ENCODE assay signal across 23 cellular contexts in genomic region chr15:73602992-73603391, GRCh38. TPM values are rescaled to one million over a fixed set of nuclear protein-coding genes. Genes with fewer than 3 reads are reported as not detected.
DNase-seq lines count a peak whose midpoint lies in the region; ATAC-seq, FAIRE-seq and TF ChIP-seq lines count a peak whose summit lies in the region.
"Had no signal": no experiment of that assay in that cellular context is flagged by ENCODE, and none has a peak within 500 bp of the region (broad histone marks: within the 10 kb centered on the region; RNA-seq: fewer than 3 reads in every experiment).

No MANE protein-coding gene starts in this region.

- TF ChIP-seq EP300 in sigmoid colon (IDR thresholded peaks at IDR 0.05), result no peak

- H3K9me3 ChIP-seq in HUES48 (ENCODE audit: control insufficient read depth, insufficient read depth, low read length) (no peaks in the 10 kb centered on the region), keratinocyte (ENCODE audit: control insufficient read depth, low read depth, low read length) (no peaks in the 10 kb centered on the region), sigmoid colon (no peaks in the 10 kb centered on the region), WERI-Rb-1 (ENCODE audit: severe bottlenecking) (no peaks in the 10 kb centered on the region)
- H3K9me3 ChIP-seq: upper lobe of right lung had no signal

- H4K20me1 ChIP-seq in keratinocyte (ENCODE audit: control insufficient read depth, extremely low read depth, insufficient read depth, low read length), result peaks cover 17% of the 10 kb centered on the region

- H3K79me2 ChIP-seq in keratinocyte (ENCODE audit: control insufficient read depth, insufficient read depth, low read length), result peaks cover 99% of the 10 kb centered on the region

- TF ChIP-seq CTCF in chondrocyte (IDR thresholded peaks at IDR 0.05), result no peak
- TF ChIP-seq CTCF in keratinocyte (optimal IDR thresholded peaks at IDR 0.05 in 1 of 3, IDR thresholded peaks at IDR 0.05 in 1 of 3, conservative IDR thresholded peaks at IDR 0.05 in 1 of 3; ENCODE audit: extremely low read depth in 1 of 3, insufficient read depth in 2 of 3, low read length in 3 of 3), result no peak
- TF ChIP-seq CTCF in sigmoid colon (IDR thresholded peaks at IDR 0.05), result no peak
- TF ChIP-seq CTCF in WERI-Rb-1 (IDR thresholded peaks at IDR 0.05; ENCODE audit: low read depth, low read length), result no peak

- H3K4me3 ChIP-seq in HUES48 (ENCODE audit: low read depth, low read length) (no peak overlapping the region), keratinocyte (ENCODE audit: control insufficient read depth in 2 of 3, extremely low read depth in 1 of 3, insufficient read depth in 2 of 3, low read depth in 1 of 3, low read length in 3 of 3) (no peak overlapping the region), sigmoid colon (no peak overlapping the region), WERI-Rb-1 (ENCODE audit: low read depth, low read length) (no peak overlapping the region)
- H3K4me3 ChIP-seq: lung, upper lobe of right lung had no signal

- TF ChIP-seq POLR2A in sigmoid colon (IDR thresholded peaks at IDR 0.05), result no peak

- no peak for ATAC-seq in GM18909 (IDR thresholded peaks at IDR 0.05; ENCODE audit: poor library complexity, unreplicated experiment)
- ATAC-seq: stimulated activated naive CD8-positive, alpha-beta T cell treated with anti-CD3 and anti-CD28 coated beads, Interleukin-15, Interleukin-2, amounts not matched to agents 100 U/mL and 50 U/mL, for 24 hours had no signal

- H2AFZ ChIP-seq in keratinocyte (ENCODE audit: control insufficient read depth, low read length), result no peak overlapping the region

- H3K27ac ChIP-seq in HUES48 (ENCODE audit: low read depth, low read length) (peak overlapping the region; percentile 9), keratinocyte (ENCODE audit: control insufficient read depth, insufficient read depth, low read length) (no peak overlapping the region), sigmoid colon (peak overlapping the region; percentile 75 to 89 (median 84)), WERI-Rb-1 (no peak overlapping the region)

- no peaks in the 10 kb centered on the region for H3K9me3 Mint-ChIP-seq in chondrocyte (ENCODE audit: low read depth)
- H3K9me3 Mint-ChIP-seq: nephron had no signal

- FAIRE-seq in keratinocyte (lab: Jason Lieb, UNC), result no peak
- FAIRE-seq: colon, TTC549 had no signal

- H3K4me1 ChIP-seq in HUES48 (ENCODE audit: control insufficient read depth, insufficient read depth, low read length), result peaks cover 69% of the 10 kb centered on the region
- H3K4me1 ChIP-seq in keratinocyte (ENCODE audit: control insufficient read depth, extremely low read depth, insufficient read depth, low read length), result peaks cover 56% of the 10 kb centered on the region
- peaks cover 0 to 100% (median 98%) of the 10 kb centered on the region in 4 donors for H3K4me1 ChIP-seq in sigmoid colon

- H3K36me3 Mint-ChIP-seq in chondrocyte (ENCODE audit: low read depth), result no peaks in the 10 kb centered on the region

- H3K9me1 ChIP-seq in keratinocyte (ENCODE audit: control insufficient read depth, extremely low read depth, insufficient read depth, low read length), result peaks cover 9% of the 10 kb centered on the region

- H3K27me3 Mint-ChIP-seq in chondrocyte (ENCODE audit: low read depth), result no peaks in the 10 kb centered on the region

- no peak overlapping the region for H3K9ac ChIP-seq in HUES48 (ENCODE audit: low read depth, low read length)
- no peak overlapping the region for H3K9ac ChIP-seq in keratinocyte (ENCODE audit: control insufficient read depth, extremely low read depth, insufficient read depth, low read length)

- intact Hi-C loops in sigmoid colon (cut with DNase I), result no loop called here

- no peak overlapping the region for H3K4me3 Mint-ChIP-seq in chondrocyte (ENCODE audit: unreplicated experiment)
- H3K4me3 Mint-ChIP-seq: nephron had no signal

- peak overlapping the region; percentile 77 for H3K4me2 ChIP-seq in keratinocyte (ENCODE audit: control insufficient read depth, extremely low read depth, insufficient read depth, low read depth, low read length)

- peaks cover 60% of the 10 kb centered on the region for H3K4me1 Mint-ChIP-seq in chondrocyte (ENCODE audit: low read depth)

- WGBS in sigmoid colon, 2 donors, result 80 to 90% methylated on average over 2 of the region's 2 CpGs

- H3K27ac Mint-ChIP-seq in chondrocyte (ENCODE audit: unreplicated experiment), result peak overlapping the region; percentile 28
- H3K27ac Mint-ChIP-seq: nephron had no signal

- dilution Hi-C loops in keratinocyte (cut with MboI; ENCODE audit: extremely low pct_ligation_motif_present, low sequenced_read_pairs), result no loop called here

- no peaks in the 10 kb centered on the region for H3K36me3 ChIP-seq in HUES48 (ENCODE audit: control insufficient read depth, insufficient read depth, low read length)
- H3K36me3 ChIP-seq in keratinocyte (ENCODE audit: control insufficient read depth in 2 of 2, extremely low read depth in 1 of 2, insufficient read depth in 2 of 2, low read length in 2 of 2), result peaks cover 0 to 7% of the 10 kb centered on the region in 2 experiments
- H3K36me3 ChIP-seq in sigmoid colon, result no peaks in the 10 kb centered on the region
- H3K36me3 ChIP-seq in WERI-Rb-1, result no peaks in the 10 kb centered on the region
- H3K36me3 ChIP-seq: upper lobe of right lung had no signal

- H3K27me3 ChIP-seq in HUES48 (ENCODE audit: control insufficient read depth, insufficient read depth, low read length), result no peaks in the 10 kb centered on the region
- H3K27me3 ChIP-seq in keratinocyte (ENCODE audit: control insufficient read depth, extremely low read depth, insufficient read depth, low read length), result no peaks in the 10 kb centered on the region
- no peaks in the 10 kb centered on the region for H3K27me3 ChIP-seq in sigmoid colon
- no peaks in the 10 kb centered on the region for H3K27me3 ChIP-seq in WERI-Rb-1 (ENCODE audit: insufficient read depth, low read depth, severe bottlenecking)
- H3K27me3 ChIP-seq: upper lobe of right lung had no signal

- DNase-seq in chondrocyte (ENCODE audit: low spot score), result no peak
- no peak for DNase-seq in keratinocyte (ENCODE audit: low read depth, low spot score)
- DNase-seq in sigmoid colon, result no peak
- DNase-seq in WERI-Rb-1, result no peak
- DNase-seq in inferior parietal cortex (ENCODE audit: extremely low spot score), result no peak
- no peak for DNase-seq in amniotic stem cell (lab: John Stamatoyannopoulos, UW)
- DNase-seq: activated CD4-positive, alpha-beta T cell treated with anti-CD3 and anti-CD28 coated beads for 4 hours; activated gamma-delta T cell treated with Interleukin-2 at 50 U/mL for 16 hours; aorta; COR-L47; MV-4-11; NCI-H187 treated with DMSO at 0.1 percent for 48 hours; NCI-H345; retina; stimulated activated naive CD8-positive, alpha-beta T cell treated with anti-CD3 and anti-CD28 coated beads, Interleukin-15, Interleukin-2, amounts not matched to agents 100 U/mL and 50 U/mL, for 24 hours; SW 1271; upper lobe of right lung had no signal

RNA-seq across cellular contexts. Expression of gene NPTN, which starts 30.2 kb away (rescaled TPM):
- total RNA-seq in chondrocyte (232 to 256 TPM (median 252 TPM) in 3 replicates), sigmoid colon (100 to 1,000 TPM; 216 to 320 (median 299) TPM)
- polyA plus RNA-seq in keratinocyte (137 to 282 TPM (median 223 TPM) in 3 replicates), sigmoid colon (10 to 100 TPM; 40.8 to 98.6 (median 42.5) TPM)
- 212 TPM for polyA plus RNA-seq in keratinocyte (2011; ENCODE audit: low read depth)
- polyA plus RNA-seq in keratinocyte (2011; cell fraction: cytosol; rRNA removed), result 117 and 166 TPM in 2 replicates
- polyA plus RNA-seq in keratinocyte (2011; cell fraction: nucleus; rRNA removed), result 442 and 516 TPM in 2 replicates
- polyA plus RNA-seq in keratinocyte (2012; ENCODE audit: low replicate concordance), result 86.1 and 170 TPM in 2 replicates
- 98.3 to 190 TPM (median 181 TPM) in 3 replicates for polyA minus RNA-seq in keratinocyte
- polyA minus RNA-seq in keratinocyte (2011; cell fraction: cytosol; rRNA and poly(A)+ RNA removed), result 73.1 TPM
- polyA minus RNA-seq in keratinocyte (2011; cell fraction: nucleus; rRNA and poly(A)+ RNA removed), result 140 and 258 TPM in 2 replicates

Comparison
In these comparisons a context has a peak if more than half of its experiments do, and no peak if none do; other contexts are left out.
1. H3K27ac ChIP-seq: peak in HUES48 (single experiment) and sigmoid colon (4 of 4); none in keratinocyte (single experiment) and WERI-Rb-1 (single experiment).